ENCODE assay signal across 26 cellular contexts in the genomic region with DNA sequence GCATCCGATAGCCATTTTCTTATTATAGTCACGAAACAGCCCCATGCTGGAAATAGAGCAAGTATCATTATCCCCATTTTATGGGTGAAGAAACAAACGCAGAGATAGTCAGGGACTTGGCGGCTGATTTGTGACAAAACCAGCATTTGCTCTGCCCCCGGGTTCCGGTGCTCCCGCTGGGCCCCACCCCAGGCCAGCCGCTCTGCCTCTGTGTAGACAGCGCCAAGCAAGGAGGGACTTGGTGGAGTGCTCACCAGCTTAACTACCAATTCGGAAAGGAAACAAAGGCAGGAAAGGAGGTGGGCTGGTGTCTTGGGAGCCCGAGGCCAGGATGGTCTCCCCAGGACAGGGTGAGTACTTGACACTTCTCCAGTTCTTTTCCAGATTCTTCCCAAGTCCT. TPM values are rescaled to one million over a fixed set of nuclear protein-coding genes. Genes with fewer than 3 reads are reported as not detected.
"Had no signal": no experiment of that assay in that cellular context is flagged by ENCODE, and none has a peak within 500 bp of the region (broad histone marks: within the 10 kb centered on the region; RNA-seq: fewer than 3 reads in every experiment).

No MANE protein-coding gene starts in this region.

- H3K27ac Mint-ChIP-seq: activated CD8-positive, alpha-beta memory T cell treated with anti-CD3 and anti-CD28 coated beads, Interleukin-2, amount 10 ng/mL, durations not matched to agents 7 days and 5 days; activated naive CD4-positive, alpha-beta T cell treated with anti-CD3 and anti-CD28 coated beads for 36 hours; activated naive CD8-positive, alpha-beta T cell treated with anti-CD3 and anti-CD28 coated beads for 36 hours; T-helper 1 cell treated with Interleukin-12 subunit alpha and Interleukin-12 subunit beta and Interleukin-4 antibody, amounts not matched to agents 30 μg/mL and 1 μg/mL, for 36 hours had no signal

- DNase-seq: activated CD4-positive, alpha-beta T cell treated with anti-CD3 and anti-CD28 coated beads for 48 hours; activated CD4-positive, alpha-beta T cell treated with anti-CD3 and anti-CD28 coated beads, Interleukin-2, amount 50 U/mL, for 4 hours; activated CD4-positive, CD25-positive, alpha-beta regulatory T cell treated with anti-CD3 and anti-CD28 coated beads, Interleukin-2, amount 50 U/mL, for 72 hours; activated CD8-positive, alpha-beta memory T cell treated with anti-CD3 and anti-CD28 coated beads, Interleukin-2, amount 10 ng/mL, durations not matched to agents 7 days and 5 days; activated effector memory CD4-positive, alpha-beta T cell treated with anti-CD3 and anti-CD28 coated beads, Interleukin-2, amount 50 U/mL, for 16 hours; activated naive CD4-positive, alpha-beta T cell treated with anti-CD3 and anti-CD28 coated beads for 36 hours; activated naive CD8-positive, alpha-beta T cell treated with anti-CD3 and anti-CD28 coated beads for 36 hours; activated T-cell treated with anti-CD3 and anti-CD28 coated beads, Interleukin-2, amount 50 U/mL, for 4 hours; brain microvascular endothelial cell; caudate nucleus; MG63; MV-4-11; NCI-H1092 treated with DMSO at 0.1 percent for 48 hours; NCI-H1417 treated with DMSO at 0.1 percent for 48 hours; NCI-H1694 treated with DMSO at 0.1 percent for 48 hours; NCI-H2029 treated with DMSO at 0.1 percent for 48 hours; NCI-H345; NCI-H510A; NCI-H526 treated with DMSO at 0.1 percent for 48 hours; NCI-H82; RPMI8226; SHP77 had no signal

- H3K4me3 ChIP-seq: MG63 had no signal

- H3K36me3 Mint-ChIP-seq: activated CD8-positive, alpha-beta memory T cell treated with anti-CD3 and anti-CD28 coated beads, Interleukin-2, amount 10 ng/mL, durations not matched to agents 7 days and 5 days; activated naive CD8-positive, alpha-beta T cell treated with anti-CD3 and anti-CD28 coated beads for 36 hours had no signal

- H3K27ac ChIP-seq: brain microvascular endothelial cell had no signal

- H3K27me3 ChIP-seq: brain microvascular endothelial cell, MG63 had no signal

- H3K36me3 ChIP-seq: brain microvascular endothelial cell, MG63 had no signal

- ATAC-seq: activated CD8-positive, alpha-beta memory T cell treated with anti-CD3 and anti-CD28 coated beads, Interleukin-2, amount 10 ng/mL, durations not matched to agents 7 days and 5 days; activated T-cell treated with anti-CD3 and anti-CD28 coated beads, Interleukin-2, amount 50 U/mL, for 4 hours; Panc1 had no signal

- H3K9me3 Mint-ChIP-seq: activated naive CD8-positive, alpha-beta T cell treated with anti-CD3 and anti-CD28 coated beads for 36 hours; activated T-cell treated with anti-CD3 and anti-CD28 coated beads, Interleukin-2, amount 50 U/mL, for 4 hours; T-helper 1 cell treated with Interleukin-12 subunit alpha and Interleukin-12 subunit beta and Interleukin-4 antibody, amounts not matched to agents 30 μg/mL and 1 μg/mL, for 36 hours had no signal

- H3K9me3 ChIP-seq: MG63 had no signal

- H3K4me3 Mint-ChIP-seq: activated CD8-positive, alpha-beta memory T cell treated with anti-CD3 and anti-CD28 coated beads, Interleukin-2, amount 10 ng/mL, durations not matched to agents 7 days and 5 days; activated naive CD4-positive, alpha-beta T cell treated with anti-CD3 and anti-CD28 coated beads for 36 hours; activated naive CD8-positive, alpha-beta T cell treated with anti-CD3 and anti-CD28 coated beads for 36 hours; activated T-cell treated with anti-CD3 and anti-CD28 coated beads, Interleukin-2, amount 50 U/mL, for 4 hours; T-helper 1 cell treated with Interleukin-12 subunit alpha and Interleukin-12 subunit beta and Interleukin-4 antibody, amounts not matched to agents 30 μg/mL and 1 μg/mL, for 36 hours had no signal

- H3K4me1 Mint-ChIP-seq: activated CD8-positive, alpha-beta memory T cell treated with anti-CD3 and anti-CD28 coated beads, Interleukin-2, amount 10 ng/mL, durations not matched to agents 7 days and 5 days; activated naive CD8-positive, alpha-beta T cell treated with anti-CD3 and anti-CD28 coated beads for 36 hours had no signal

RNA-seq across cellular contexts. Expression of a gene that starts 10.0 kb away (rescaled TPM):
- total RNA-seq: activated CD8-positive, alpha-beta memory T cell treated with anti-CD3 and anti-CD28 coated beads, Interleukin-2, amount 10 ng/mL, durations not matched to agents 7 days and 5 days; activated naive CD4-positive, alpha-beta T cell treated with anti-CD3 and anti-CD28 coated beads for 36 hours; activated naive CD8-positive, alpha-beta T cell treated with anti-CD3 and anti-CD28 coated beads for 36 hours; OCI-LY7; SK-MEL-5 had no signal
